Comparison of ENCODE assay signal across 1 cellular context in the genomic region with DNA sequence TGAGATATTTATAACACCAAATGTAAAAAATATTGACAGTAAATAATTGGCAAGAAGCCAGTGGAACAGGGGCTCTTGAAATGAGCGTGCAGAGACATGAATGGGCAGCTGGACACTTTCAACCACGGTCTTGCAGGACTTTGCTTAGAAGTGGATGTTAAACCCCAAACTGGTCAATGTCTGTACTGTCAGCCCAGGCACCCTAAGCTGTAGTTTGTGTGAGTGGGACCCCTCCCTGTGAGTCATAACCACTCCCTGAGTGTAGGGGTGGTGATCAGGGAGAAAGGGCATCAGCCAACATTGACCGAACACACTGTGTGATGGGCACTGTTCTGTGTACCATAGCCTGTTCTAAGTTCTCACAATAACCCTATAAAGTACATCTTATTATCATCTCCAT.
TF ChIP-seq lines count a peak whose summit lies in the region.

No MANE protein-coding gene starts in this region.

TF ChIP-seq in HepG2, 621 proteins besides CTCF, POLR2A, EP300 and RAD21:
- TF ChIP-seq LCORL (IDR thresholded peaks at IDR 0.05) (0 out of 2 replicates have a peak, but pooled peaks have one; percentile 33), LCORL (CRISPR knock-in tag; IDR thresholded peaks at IDR 0.05) (no peak)
- TF ChIP-seq, protein P1, sequence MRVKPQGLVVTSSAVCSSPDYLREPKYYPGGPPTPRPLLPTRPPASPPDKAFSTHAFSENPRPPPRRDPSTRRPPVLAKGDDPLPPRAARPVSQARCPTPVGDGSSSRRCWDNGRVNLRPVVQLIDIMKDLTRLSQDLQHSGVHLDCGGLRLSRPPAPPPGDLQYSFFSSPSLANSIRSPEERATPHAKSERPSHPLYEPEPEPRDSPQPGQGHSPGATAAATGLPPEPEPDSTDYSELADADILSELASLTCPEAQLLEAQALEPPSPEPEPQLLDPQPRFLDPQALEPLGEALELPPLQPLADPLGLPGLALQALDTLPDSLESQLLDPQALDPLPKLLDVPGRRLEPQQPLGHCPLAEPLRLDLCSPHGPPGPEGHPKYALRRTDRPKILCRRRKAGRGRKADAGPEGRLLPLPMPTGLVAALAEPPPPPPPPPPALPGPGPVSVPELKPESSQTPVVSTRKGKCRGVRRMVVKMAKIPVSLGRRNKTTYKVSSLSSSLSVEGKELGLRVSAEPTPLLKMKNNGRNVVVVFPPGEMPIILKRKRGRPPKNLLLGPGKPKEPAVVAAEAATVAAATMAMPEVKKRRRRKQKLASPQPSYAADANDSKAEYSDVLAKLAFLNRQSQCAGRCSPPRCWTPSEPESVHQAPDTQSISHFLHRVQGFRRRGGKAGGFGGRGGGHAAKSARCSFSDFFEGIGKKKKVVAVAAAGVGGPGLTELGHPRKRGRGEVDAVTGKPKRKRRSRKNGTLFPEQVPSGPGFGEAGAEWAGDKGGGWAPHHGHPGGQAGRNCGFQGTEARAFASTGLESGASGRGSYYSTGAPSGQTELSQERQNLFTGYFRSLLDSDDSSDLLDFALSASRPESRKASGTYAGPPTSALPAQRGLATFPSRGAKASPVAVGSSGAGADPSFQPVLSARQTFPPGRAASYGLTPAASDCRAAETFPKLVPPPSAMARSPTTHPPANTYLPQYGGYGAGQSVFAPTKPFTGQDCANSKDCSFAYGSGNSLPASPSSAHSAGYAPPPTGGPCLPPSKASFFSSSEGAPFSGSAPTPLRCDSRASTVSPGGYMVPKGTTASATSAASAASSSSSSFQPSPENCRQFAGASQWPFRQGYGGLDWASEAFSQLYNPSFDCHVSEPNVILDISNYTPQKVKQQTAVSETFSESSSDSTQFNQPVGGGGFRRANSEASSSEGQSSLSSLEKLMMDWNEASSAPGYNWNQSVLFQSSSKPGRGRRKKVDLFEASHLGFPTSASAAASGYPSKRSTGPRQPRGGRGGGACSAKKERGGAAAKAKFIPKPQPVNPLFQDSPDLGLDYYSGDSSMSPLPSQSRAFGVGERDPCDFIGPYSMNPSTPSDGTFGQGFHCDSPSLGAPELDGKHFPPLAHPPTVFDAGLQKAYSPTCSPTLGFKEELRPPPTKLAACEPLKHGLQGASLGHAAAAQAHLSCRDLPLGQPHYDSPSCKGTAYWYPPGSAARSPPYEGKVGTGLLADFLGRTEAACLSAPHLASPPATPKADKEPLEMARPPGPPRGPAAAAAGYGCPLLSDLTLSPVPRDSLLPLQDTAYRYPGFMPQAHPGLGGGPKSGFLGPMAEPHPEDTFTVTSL (CRISPR knock-in tag; IDR thresholded peaks at IDR 0.05; ENCODE audit: borderline replicate concordance), result no peak
TF ChIP-seq in HepG2: peak in this region for 1.
